Comparison of ENCODE assay signal across 10 cellular contexts in genomic region chr9:119004618-119004990, GRCh38.
DNase-seq lines count a peak whose midpoint lies in the region; ATAC-seq lines count a peak whose summit lies in the region.
"Had no signal": no experiment of that assay in that cellular context is flagged by ENCODE, and none has a peak within 500 bp of the region (broad histone marks: within the 10 kb centered on the region; RNA-seq: fewer than 3 reads in every experiment).

No MANE protein-coding gene starts in this region.

- intact Hi-C loops in cardiac septum (cut with DNase I) (loop anchor here (1.0 to 2.0 kb wide), 2 partner anchors 22 to 48 kb away; no protein-coding TSS in a partner anchor), sciatic nerve (cut with DNase I) (no loop called here)

- ATAC-seq in sciatic nerve (peak; percentile 97), GM21528 (IDR thresholded peaks at IDR 0.05; ENCODE audit: low FRiP score, unreplicated experiment) (no peak), HG03175 (IDR thresholded peaks at IDR 0.05; ENCODE audit: unreplicated experiment) (no peak)

- peak; percentile 67 for DNase-seq in ELR (ENCODE audit: low read depth)
- DNase-seq in amniotic epithelial cell (ENCODE audit: low read depth), result peak; percentile 91
- peak; percentile 76 for DNase-seq in cardiac septum (ENCODE audit: low spot score)
- DNase-seq in sciatic nerve (ENCODE audit: low spot score), result peak; percentile 82
- DNase-seq in NCI-H1092 (lab: John Stamatoyannopoulos, UW), result no peak
- no peak for DNase-seq in HuH-7.5 (ENCODE audit: low spot score)
- DNase-seq: NCI-H2171 treated with DMSO at 0.1 percent for 48 hours; stimulated activated CD4-positive, alpha-beta T cell treated with anti-CD3 and anti-CD28 coated beads, Interleukin-4, amount 100 ng/mL, for 1 hour had no signal

Comparison
In these comparisons a context has a peak if more than half of its experiments do, and no peak if none do; other contexts are left out.
1. DNase-seq: peak in ELR (single experiment), amniotic epithelial cell (single experiment), cardiac septum (single experiment) and sciatic nerve (single experiment); none in NCI-H1092 (single experiment) and HuH-7.5 (single experiment).